11 cellular contexts compared by ENCODE assay signal in genomic region chrX:129979207-129979920, GRCh38. TPM values are rescaled to one million over a fixed set of nuclear protein-coding genes. Genes with fewer than 3 reads are reported as not detected.
DNase-seq lines count a peak whose midpoint lies in the region; ATAC-seq and TF ChIP-seq lines count a peak whose summit lies in the region.
"Had no signal": no experiment of that assay in that cellular context is flagged by ENCODE, and none has a peak within 500 bp of the region (broad histone marks: within the 10 kb centered on the region; RNA-seq: fewer than 3 reads in every experiment).

No MANE protein-coding gene starts in this region.

- no TSS peak for BruUV-seq in MCF 10A (replicated peaks; lab: Mats Ljungman, UMichigan)

- in situ Hi-C loops in GM13977 (cut with MboI; ENCODE audit: low pct_unique_long_range_greater_than_20kb, low sequenced_read_pairs, unreplicated experiment): no loop called here

- H3K4me1 ChIP-seq in breast epithelium (no peaks in the 10 kb centered on the region), mesodermal cell (ENCODE audit: control insufficient read depth, insufficient read depth, low read length, poor library complexity, severe bottlenecking) (no peaks in the 10 kb centered on the region)

- H3K27me3 ChIP-seq in breast epithelium: peaks cover 0 to 16% of the 10 kb centered on the region in 2 donors

- TF ChIP-seq CTCF in breast epithelium (IDR thresholded peaks at IDR 0.05): no peak
- TF ChIP-seq CTCF in MCF 10A (IDR thresholded peaks at IDR 0.05; ENCODE audit: unreplicated experiment): no peak
- TF ChIP-seq CTCF in type B pancreatic cell (conservative IDR thresholded peaks at IDR 0.05): no peak
- no peak for TF ChIP-seq CTCF in GM13977 (IDR thresholded peaks at IDR 0.05; ENCODE audit: extremely low read depth, insufficient read depth, missing control alignments)

- H3K36me3 ChIP-seq in breast epithelium (no peaks in the 10 kb centered on the region), mesodermal cell (ENCODE audit: control insufficient read depth, insufficient read depth, low read length) (no peaks in the 10 kb centered on the region)
- H3K36me3 ChIP-seq: SJSA1 had no signal

- H3K27ac ChIP-seq in breast epithelium (peak overlapping the region; percentile 70 to 87), mesodermal cell (ENCODE audit: low read depth, low read length, severe bottlenecking) (no peak overlapping the region)
- H3K27ac ChIP-seq: SJSA1 had no signal

- no peaks in the 10 kb centered on the region for H3K9me3 Mint-ChIP-seq in MCF 10A (ENCODE audit: unreplicated experiment)
- H3K9me3 Mint-ChIP-seq in activated naive CD8-positive, alpha-beta T cell (ENCODE audit: low read depth): no peaks in the 10 kb centered on the region
- H3K9me3 Mint-ChIP-seq in type B pancreatic cell: no peaks in the 10 kb centered on the region

- H3K4me3 ChIP-seq in breast epithelium (no peak overlapping the region), mesodermal cell (ENCODE audit: extremely low read depth, insufficient read depth, low read length, poor library complexity, severe bottlenecking) (peak overlapping the region; percentile 11)
- H3K4me3 ChIP-seq: SJSA1 had no signal

- CTCF ChIA-PET in MCF 10A (lab: Yijun Ruan, JAX): interaction anchor here (0.7 kb wide), 1 partner anchor 136 kb away, joined by 3 read pairs; no protein-coding TSS in a partner anchor

- no peak for ATAC-seq in HG02588 (IDR thresholded peaks at IDR 0.05; ENCODE audit: unreplicated experiment)
- no peak for ATAC-seq in GM21390 (IDR thresholded peaks at IDR 0.05; ENCODE audit: unreplicated experiment)

- DNase-seq in breast epithelium (ENCODE audit: low spot score in 2 of 2) (no peak), MCF 10A (ENCODE audit: unreplicated experiment) (no peak), type B pancreatic cell (ENCODE audit: extremely low spot score, unreplicated experiment) (no peak), GM13977 (ENCODE audit: low spot score) (no peak)
- DNase-seq: activated effector memory CD4-positive, alpha-beta T cell treated with Interleukin-2 at 50 U/mL for 16 hours; NCI-H1048 had no signal

- intact Hi-C loops in breast epithelium (cut with DNase I; ENCODE audit: low total_unique reads) (no loop called here), MCF 10A (cut with micrococcal nuclease) (no loop called here)

- H3K27ac Mint-ChIP-seq in MCF 10A (ENCODE audit: low read depth, unreplicated experiment) (no peak overlapping the region), type B pancreatic cell (peak overlapping the region; percentile 81)
- no peak overlapping the region for H3K27ac Mint-ChIP-seq in activated naive CD8-positive, alpha-beta T cell

- peaks cover 2% of the 10 kb centered on the region for H3K27me3 Mint-ChIP-seq in MCF 10A (ENCODE audit: insufficient read depth, unreplicated experiment)
- H3K27me3 Mint-ChIP-seq in activated naive CD8-positive, alpha-beta T cell: no peaks in the 10 kb centered on the region
- H3K27me3 Mint-ChIP-seq in type B pancreatic cell: no peaks in the 10 kb centered on the region

- H3K4me1 Mint-ChIP-seq in MCF 10A (ENCODE audit: insufficient read depth, unreplicated experiment) (no peaks in the 10 kb centered on the region), type B pancreatic cell (ENCODE audit: unreplicated experiment) (peaks cover 4% of the 10 kb centered on the region)
- H3K4me1 Mint-ChIP-seq in activated naive CD8-positive, alpha-beta T cell (ENCODE audit: low read depth): peaks cover 7% of the 10 kb centered on the region

- WGBS in mesodermal cell (ENCODE audit: insufficient coverage in 2 of 2), 2 experiments: 5 to 11% methylated on average over 7 to 8 of the region's 35 CpGs

- no peaks in the 10 kb centered on the region for H3K36me3 Mint-ChIP-seq in MCF 10A (ENCODE audit: insufficient read depth, unreplicated experiment)
- no peaks in the 10 kb centered on the region for H3K36me3 Mint-ChIP-seq in activated naive CD8-positive, alpha-beta T cell
- H3K36me3 Mint-ChIP-seq in type B pancreatic cell: no peaks in the 10 kb centered on the region

- POLR2A ChIA-PET in MCF 10A (lab: Yijun Ruan, JAX): no interaction called here

- H3K9me3 ChIP-seq in breast epithelium (no peaks in the 10 kb centered on the region), mesodermal cell (ENCODE audit: control insufficient read depth, low read length) (no peaks in the 10 kb centered on the region)
- H3K9me3 ChIP-seq: SJSA1 had no signal

- H3K4me3 Mint-ChIP-seq in MCF 10A (ENCODE audit: unreplicated experiment): no peak overlapping the region
- peak overlapping the region; percentile 77 for H3K4me3 Mint-ChIP-seq in activated naive CD8-positive, alpha-beta T cell
- peak overlapping the region; percentile 88 for H3K4me3 Mint-ChIP-seq in type B pancreatic cell

- no peak for TF ChIP-seq POLR2A in breast epithelium (IDR thresholded peaks at IDR 0.05)

RNA-seq across cellular contexts. Expression of gene BCORL1, which starts 3.1 kb away (rescaled TPM):
- total RNA-seq in breast epithelium: 1 to 10 TPM; 4.5 to 5.0 (median 4.9) TPM
- total RNA-seq in MCF 10A (2022): 2.9 and 5.1 TPM in 2 replicates
- 23.1 TPM for polyA plus RNA-seq in mesodermal cell (2013, experiment 1 of 2)
- polyA plus RNA-seq in mesodermal cell (2013, experiment 2 of 2): 21.1 TPM
- 20.9 and 24.0 TPM in 2 replicates for total RNA-seq in type B pancreatic cell (ENCODE audit: low replicate concordance)
